In genomic region chr7:96311967-96312366, GRCh38 we compare ENCODE assay signal across 10 cellular contexts. TPM values are rescaled to one million over a fixed set of nuclear protein-coding genes. Genes with fewer than 3 reads are reported as not detected.
DNase-seq lines count a peak whose midpoint lies in the region; ATAC-seq and TF ChIP-seq lines count a peak whose summit lies in the region.
"Had no signal": no experiment of that assay in that cellular context is flagged by ENCODE, and none has a peak within 500 bp of the region (broad histone marks: within the 10 kb centered on the region; RNA-seq: fewer than 3 reads in every experiment).

No MANE protein-coding gene starts in this region.

- TF ChIP-seq POLR2A in adrenal gland (IDR thresholded peaks at IDR 0.05), result peak in 1 of 2 donors; percentile 22

- in situ Hi-C loops in brain microvascular endothelial cell (cut with HindIII; ENCODE audit: low pct_ligation_motif_present, low sequenced_read_pairs), result no loop called here

- H3K4me1 ChIP-seq in adrenal gland (replicated peaks in 1 of 2) (peaks cover 38 to 66% of the 10 kb centered on the region in 2 donors), heart right ventricle (peaks cover 8 to 74% (median 54%) of the 10 kb centered on the region in 9 donors)

- peak overlapping the region in 2 of 5 donors; percentile 54 for H3K27ac ChIP-seq in adrenal gland
- H3K27ac ChIP-seq in heart right ventricle, result peak overlapping the region in 7 of 10 donors; percentile 18 to 61 (median 40)
- no peak overlapping the region for H3K27ac ChIP-seq in brain microvascular endothelial cell

- peak; percentile 35 for DNase-seq in LHCN-M2 (ENCODE audit: low read depth)
- peak in 6 of 7 donors; percentile 40 to 84 (median 66) for DNase-seq in adrenal gland
- DNase-seq in heart right ventricle, result peak in 1 of 2 donors; percentile 20
- no peak for DNase-seq in sciatic nerve (ENCODE audit: low spot score)
- no peak for DNase-seq in brain microvascular endothelial cell
- DNase-seq in activated gamma-delta T cell treated with Interleukin-2 at 50 U/mL for 16 hours, result no peak
- DNase-seq: CD8-positive, alpha-beta memory T cell; NCI-H187 treated with DMSO at 0.1 percent for 48 hours had no signal

- WGBS in adrenal gland, 4 donors, result 51 to 73% (median 58%) methylated on average over 2 of the region's 2 CpGs
- WGBS in heart right ventricle, 2 donors, result 64 to 65% methylated on average over 2 of the region's 2 CpGs

- H3K9me3 ChIP-seq in adrenal gland (replicated peaks in 1 of 3) (no peaks in the 10 kb centered on the region), heart right ventricle (no peaks in the 10 kb centered on the region)

- ATAC-seq in heart right ventricle (peak; percentile 84 to 93 (median 89)), sciatic nerve (peak; percentile 88), GM21528 (IDR thresholded peaks at IDR 0.05; ENCODE audit: low FRiP score, unreplicated experiment) (no peak), HG03175 (IDR thresholded peaks at IDR 0.05; ENCODE audit: unreplicated experiment) (no peak)

- no peaks in the 10 kb centered on the region for H3K27me3 ChIP-seq in adrenal gland
- no peaks in the 10 kb centered on the region for H3K27me3 ChIP-seq in heart right ventricle
- H3K27me3 ChIP-seq in brain microvascular endothelial cell (replicated peaks), result no peaks in the 10 kb centered on the region

- intact Hi-C loops in adrenal gland (cut with DNase I) (no loop called here), heart right ventricle (cut with DNase I) (loop anchor here in 4 of 10 donors (5.0 to 10.0 kb wide), 3 partner anchors 67 to 87 kb away; no protein-coding TSS in a partner anchor), sciatic nerve (cut with DNase I) (no loop called here)

- H3K36me3 ChIP-seq in adrenal gland (replicated peaks in 1 of 2) (no peaks in the 10 kb centered on the region), heart right ventricle (peaks cover 0 to 5% (median 0%) of the 10 kb centered on the region in 9 donors), brain microvascular endothelial cell (replicated peaks) (no peaks in the 10 kb centered on the region)

- TF ChIP-seq CTCF in adrenal gland (IDR thresholded peaks at IDR 0.05) (no peak), heart right ventricle (IDR thresholded peaks at IDR 0.05) (no peak), brain microvascular endothelial cell (IDR thresholded peaks at IDR 0.05; ENCODE audit: low read depth, low read length, missing control alignments) (no peak)

- H3K4me3 ChIP-seq in adrenal gland (no peak overlapping the region), heart right ventricle (no peak overlapping the region), brain microvascular endothelial cell (ENCODE audit: low read depth, low read length) (no peak overlapping the region)

RNA-seq across cellular contexts. Expression of gene SLC25A13, which starts 9.9 kb away (rescaled TPM):
- total RNA-seq in LHCN-M2 (2014; rRNA removed) (22.2 and 24.7 TPM in 2 replicates), adrenal gland (10 to 100 TPM; 20.0 to 49.7 (median 33.9) TPM), heart right ventricle (10 to 100 TPM in 5 of 10 donors, 1 to 10 TPM in 5; 6.5 to 15.3 (median 10.3) TPM), sciatic nerve (33.5 TPM)
- 8.9 TPM for polyA plus RNA-seq in LHCN-M2 (2012)
- polyA plus RNA-seq in adrenal gland (10 to 100 TPM; 10.8 to 41.3 (median 11.7) TPM), heart right ventricle (1 to 10 TPM; 5.2 to 8.1 TPM)

Comparison
In these comparisons a context has a peak if more than half of its experiments do, and no peak if none do; other contexts are left out.
1. DNase-seq: peak in LHCN-M2 (single experiment) and adrenal gland (6 of 7); none in sciatic nerve (single experiment), brain microvascular endothelial cell (single experiment) and activated gamma-delta T cell treated with Interleukin-2 at 50 U/mL for 16 hours (single experiment).
2. ATAC-seq: peak in heart right ventricle (8 of 8) and sciatic nerve (single experiment); none in GM21528 (single experiment) and HG03175 (single experiment).